9 cellular contexts compared by ENCODE assay signal in the genomic region with DNA sequence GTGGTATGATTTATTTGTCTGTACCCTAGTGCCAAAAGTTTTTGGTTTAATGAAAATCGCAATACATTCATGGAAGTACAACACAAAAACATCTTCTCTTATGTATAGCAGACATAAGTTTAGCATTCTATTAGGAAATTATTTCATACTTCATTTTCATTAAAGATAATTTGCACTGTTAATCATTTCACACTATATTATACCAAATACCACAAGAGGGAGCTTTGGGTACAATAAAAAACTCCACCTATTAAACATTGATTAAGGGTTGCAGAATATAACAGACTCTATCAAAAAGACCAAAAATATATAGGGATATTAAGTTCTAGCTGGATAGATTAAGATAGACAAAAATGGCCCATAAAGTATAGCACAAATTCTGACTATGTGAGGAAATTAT.
DNase-seq lines count a peak whose midpoint lies in the region; ATAC-seq, FAIRE-seq and TF ChIP-seq lines count a peak whose summit lies in the region.
"Had no signal": no experiment of that assay in that cellular context is flagged by ENCODE, and none has a peak within 500 bp of the region (broad histone marks: within the 10 kb centered on the region; RNA-seq: fewer than 3 reads in every experiment).

No MANE protein-coding gene starts in this region.

- intact Hi-C loops in activated T-helper 1 cell treated with anti-CD3 and anti-CD28 coated beads, Interleukin-12 subunit alpha, Interleukin-12 subunit beta, Interleukin-2, Interleukin-4 antibody, amounts not matched to agents 30 ng/mL and 10 ng/mL and 1 ng/mL, durations not matched to agents 14 hours and 24 hours and 36 hours (cut with micrococcal nuclease) = loop anchor here (2.0 to 5.0 kb wide), 2 partner anchors 110 to 213 kb away; a partner anchor contains a TSS

- H3K36me3 Mint-ChIP-seq in activated T-helper 1 cell treated with anti-CD3 and anti-CD28 coated beads, Interleukin-12 subunit alpha, Interleukin-12 subunit beta, Interleukin-2, Interleukin-4 antibody, amounts not matched to agents 30 ng/mL and 10 ng/mL and 1 ng/mL, durations not matched to agents 14 hours and 24 hours and 36 hours (ENCODE audit: low read depth) = peaks cover 3% of the 10 kb centered on the region

- H3K4me3 ChIP-seq in parathyroid adenoma (ENCODE audit: low read depth, low read length) = no peak overlapping the region
- H3K4me3 ChIP-seq: HAP-1 had no signal

- H3K27me3 ChIP-seq in parathyroid adenoma (ENCODE audit: control insufficient read depth, insufficient read depth, low read length) = no peaks in the 10 kb centered on the region

- no peak overlapping the region for H3K27ac ChIP-seq in parathyroid adenoma

- H3K4me1 Mint-ChIP-seq in activated T-helper 1 cell treated with anti-CD3 and anti-CD28 coated beads, Interleukin-12 subunit alpha, Interleukin-12 subunit beta, Interleukin-2, Interleukin-4 antibody, amounts not matched to agents 30 ng/mL and 10 ng/mL and 1 ng/mL, durations not matched to agents 14 hours and 24 hours and 36 hours (ENCODE audit: low read depth) = peaks cover 8% of the 10 kb centered on the region

- H3K4me1 ChIP-seq in parathyroid adenoma = no peaks in the 10 kb centered on the region
- H3K4me1 ChIP-seq: HAP-1 had no signal

- no peak for ATAC-seq in HG02885 (IDR thresholded peaks at IDR 0.05; ENCODE audit: poor library complexity, unreplicated experiment)

- H2AFZ ChIP-seq in parathyroid adenoma = no peak overlapping the region

- DNase-seq in ELR (ENCODE audit: low read depth) (peak; percentile 32), NCI-H1105 treated with DMSO at 0.1 percent for 48 hours (lab: John Stamatoyannopoulos, UW) (peak; percentile 7), DMS114 treated with DMSO at 0.1 percent for 48 hours (lab: John Stamatoyannopoulos, UW; ENCODE audit: unreplicated experiment) (no peak)
- no peak for DNase-seq in activated CD4-positive, alpha-beta T cell treated with anti-CD3 and anti-CD28 coated beads for 48 hours
- DNase-seq in activated T-helper 1 cell treated with anti-CD3 and anti-CD28 coated beads, Interleukin-12 subunit alpha, Interleukin-12 subunit beta, Interleukin-2, Interleukin-4 antibody, amounts not matched to agents 30 ng/mL and 10 ng/mL and 1 ng/mL, durations not matched to agents 14 hours and 24 hours and 36 hours (ENCODE audit: low spot score) = no peak

- H3K4me2 ChIP-seq in parathyroid adenoma (ENCODE audit: low read length) = no peak overlapping the region

- H3K9ac ChIP-seq in parathyroid adenoma = no peak overlapping the region

- H3K9me3 ChIP-seq in parathyroid adenoma (ENCODE audit: control insufficient read depth, low read length) = no peaks in the 10 kb centered on the region
- H3K9me3 ChIP-seq: HAP-1 had no signal

- no peak overlapping the region for H3K4me3 Mint-ChIP-seq in activated T-helper 1 cell treated with anti-CD3 and anti-CD28 coated beads, Interleukin-12 subunit alpha, Interleukin-12 subunit beta, Interleukin-2, Interleukin-4 antibody, amounts not matched to agents 30 ng/mL and 10 ng/mL and 1 ng/mL, durations not matched to agents 14 hours and 24 hours and 36 hours

- no peaks in the 10 kb centered on the region for H3K79me2 ChIP-seq in parathyroid adenoma

- peak; percentile 62 for TF ChIP-seq CTCF in parathyroid adenoma (IDR thresholded peaks at IDR 0.05)

- peak; percentile 86 for FAIRE-seq in endometrium (lab: Jason Lieb, UNC)

- no peaks in the 10 kb centered on the region for H3K36me3 ChIP-seq in parathyroid adenoma (ENCODE audit: control insufficient read depth, insufficient read depth, low read length)
- H3K36me3 ChIP-seq: HAP-1 had no signal

- H3K27me3 Mint-ChIP-seq in activated T-helper 1 cell treated with anti-CD3 and anti-CD28 coated beads, Interleukin-12 subunit alpha, Interleukin-12 subunit beta, Interleukin-2, Interleukin-4 antibody, amounts not matched to agents 30 ng/mL and 10 ng/mL and 1 ng/mL, durations not matched to agents 14 hours and 24 hours and 36 hours (ENCODE audit: insufficient read depth) = no peaks in the 10 kb centered on the region

- no peak overlapping the region for H3K27ac Mint-ChIP-seq in activated T-helper 1 cell treated with anti-CD3 and anti-CD28 coated beads, Interleukin-12 subunit alpha, Interleukin-12 subunit beta, Interleukin-2, Interleukin-4 antibody, amounts not matched to agents 30 ng/mL and 10 ng/mL and 1 ng/mL, durations not matched to agents 14 hours and 24 hours and 36 hours

- no peaks in the 10 kb centered on the region for H3K9me3 Mint-ChIP-seq in activated T-helper 1 cell treated with anti-CD3 and anti-CD28 coated beads, Interleukin-12 subunit alpha, Interleukin-12 subunit beta, Interleukin-2, Interleukin-4 antibody, amounts not matched to agents 30 ng/mL and 10 ng/mL and 1 ng/mL, durations not matched to agents 14 hours and 24 hours and 36 hours

Comparison
In these comparisons a context has a peak if more than half of its experiments do, and no peak if none do; other contexts are left out.
1. DNase-seq: peak in ELR (single experiment) and NCI-H1105 treated with DMSO at 0.1 percent for 48 hours (single experiment); none in activated CD4-positive, alpha-beta T cell treated with anti-CD3 and anti-CD28 coated beads for 48 hours (single experiment), DMS114 treated with DMSO at 0.1 percent for 48 hours (single experiment) and activated T-helper 1 cell treated with anti-CD3 and anti-CD28 coated beads, Interleukin-12 subunit alpha, Interleukin-12 subunit beta, Interleukin-2, Interleukin-4 antibody, amounts not matched to agents 30 ng/mL and 10 ng/mL and 1 ng/mL, durations not matched to agents 14 hours and 24 hours and 36 hours (single experiment).